In genomic region chr7:117332031-117332430, GRCh38 we compare ENCODE assay signal across 32 cellular contexts. TPM values are rescaled to one million over a fixed set of nuclear protein-coding genes. Genes with fewer than 3 reads are reported as not detected.
"Had no signal": no experiment of that assay in that cellular context is flagged by ENCODE, and none has a peak within 500 bp of the region (broad histone marks: within the 10 kb centered on the region; RNA-seq: fewer than 3 reads in every experiment).

No MANE protein-coding gene starts in this region.

- H3K4me3 ChIP-seq: colonic mucosa, esophagus squamous epithelium, gastrocnemius medialis, heart right ventricle, left lung, lower lobe of right lung, mucosa of descending colon had no signal

- H3K27ac ChIP-seq: colonic mucosa, epithelial cell of prostate, esophagus squamous epithelium, gastrocnemius medialis, heart right ventricle, left lung, lower lobe of right lung had no signal

- H3K27ac Mint-ChIP-seq: dendritic cell treated with granulocyte-macrophage colony-stimulating factor and Interleukin-4, amounts not matched to agents 40 ng/mL and 50 ng/mL, for 4 days; effector memory CD8-positive, alpha-beta T cell; endodermal cell; mesothelial cell of epicardium; naive B cell had no signal

- H3K27me3 Mint-ChIP-seq: effector memory CD8-positive, alpha-beta T cell had no signal

- DNase-seq: colonic mucosa; cortex of kidney; effector CD8-positive, alpha-beta T cell; effector memory CD8-positive, alpha-beta T cell; endodermal cell; erythroblast; esophagus squamous epithelium; foreskin fibroblast; foreskin melanocyte; gastrocnemius medialis; glutamatergic neuron; head of caudate nucleus; heart right ventricle; hippocampal formation; left cardiac atrium; left lung; left ventricle myocardium superior; lower lobe of right lung; mesenchymal stem cell; mucosa of descending colon; naive B cell had no signal

- H3K27me3 ChIP-seq: colonic mucosa, gastrocnemius medialis, left lung had no signal

- H3K4me1 Mint-ChIP-seq: endodermal cell, naive B cell had no signal

- ATAC-seq: effector memory CD8-positive, alpha-beta T cell; esophagus mucosa; gastrocnemius medialis; heart right ventricle; left cardiac atrium; left lung; left ventricle myocardium superior; lower lobe of right lung; mucosa of descending colon had no signal

- H3K36me3 Mint-ChIP-seq: naive B cell had no signal

- H3K36me3 ChIP-seq: colonic mucosa, esophagus squamous epithelium, gastrocnemius medialis, heart right ventricle, left lung, lower lobe of right lung had no signal

- H3K4me3 Mint-ChIP-seq: dendritic cell treated with granulocyte-macrophage colony-stimulating factor and Interleukin-4, amounts not matched to agents 40 ng/mL and 50 ng/mL, for 4 days; effector memory CD8-positive, alpha-beta T cell; endodermal cell; mesothelial cell of epicardium; naive B cell had no signal

- H3K9me3 ChIP-seq: colonic mucosa, gastrocnemius medialis, lower lobe of right lung, mucosa of descending colon had no signal

- H3K9me3 Mint-ChIP-seq: endodermal cell had no signal

- FAIRE-seq: endometrium, islet of Langerhans, keratinocyte had no signal

- H3K4me1 ChIP-seq: colonic mucosa, esophagus squamous epithelium, gastrocnemius medialis, heart right ventricle, left lung, lower lobe of right lung had no signal

RNA-seq across cellular contexts. Expression of gene WNT2, which starts 9.2 kb away (rescaled TPM):
- total RNA-seq: dermis microvascular lymphatic vessel endothelial cell, endodermal cell, esophagus mucosa, esophagus squamous epithelium, gastrocnemius medialis, glomerular endothelial cell, lung microvascular endothelial cell, myocyte had no signal
- polyA plus RNA-seq: keratinocyte had no signal
